Comparison of ENCODE assay signal across 9 cellular contexts in the genomic region with DNA sequence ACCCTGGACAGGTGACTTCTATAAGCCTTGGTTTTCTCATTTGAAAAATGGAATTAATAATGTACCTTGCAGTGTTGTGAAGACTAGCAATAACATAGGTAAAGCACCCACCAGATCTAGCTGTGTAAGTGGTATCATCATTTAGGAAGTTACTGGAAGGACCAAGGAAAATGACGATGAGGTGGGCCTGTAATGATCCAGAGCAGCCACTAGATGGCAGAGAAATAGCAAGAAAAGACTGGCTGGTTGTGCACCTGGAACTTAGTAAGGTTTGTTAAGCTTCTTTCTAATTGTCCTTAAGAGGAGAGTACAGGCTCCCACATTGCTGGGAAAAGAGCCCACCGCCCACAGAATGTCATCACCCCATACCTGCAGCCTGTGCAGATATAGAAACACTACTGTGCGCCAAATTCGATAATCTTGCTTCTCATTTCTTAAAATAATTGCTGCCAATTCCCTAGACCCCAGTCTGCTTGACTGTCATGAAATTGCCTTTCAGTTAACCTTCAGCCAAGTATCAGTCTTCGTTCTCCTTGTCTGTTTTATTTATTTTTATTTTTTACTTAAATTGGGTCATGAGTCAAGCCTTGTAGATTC. TPM values are rescaled to one million over a fixed set of nuclear protein-coding genes. Genes with fewer than 3 reads are reported as not detected.
A peak's percentile ranks its signal among the peaks of the same experiment; 100 is the strongest.
DNase-seq lines count a peak whose midpoint lies in the region; ATAC-seq and TF ChIP-seq lines count a peak whose summit lies in the region.
"Had no signal": no experiment of that assay in that cellular context is flagged by ENCODE, and none has a peak within 500 bp of the region (broad histone marks: within the 10 kb centered on the region; RNA-seq: fewer than 3 reads in every experiment).

No MANE protein-coding gene starts in this region.

- peak in 3 of 7 experiments; percentile 29 to 49 (median 29) for DNase-seq in CD8-positive, alpha-beta T cell
- DNase-seq in GM19238 (ENCODE audit: insufficient read length, low spot score) (peak; percentile 41), NCI-H2227 (lab: John Stamatoyannopoulos, UW; ENCODE audit: unreplicated experiment) (peak; percentile 60), foreskin melanocyte (peak; percentile 20), prostate gland (ENCODE audit: low spot score) (peak; percentile 47)
- DNase-seq in activated CD4-positive, alpha-beta T cell treated with anti-CD3 and anti-CD28 coated beads, Interleukin-2, amount 50 U/mL, for 1 hour = peak; percentile 15

- H3K4me1 Mint-ChIP-seq in CD8-positive, alpha-beta T cell (ENCODE audit: low read depth) = peaks cover 67% of the 10 kb centered on the region

- H3K36me3 Mint-ChIP-seq in CD8-positive, alpha-beta T cell = peaks cover 48% of the 10 kb centered on the region

- TF ChIP-seq POLR2A in prostate gland (IDR thresholded peaks at IDR 0.05) = peak; percentile 6

- no peaks in the 10 kb centered on the region for H3K9me3 ChIP-seq in CD8-positive, alpha-beta T cell (ENCODE audit: low read length)
- no peaks in the 10 kb centered on the region for H3K9me3 ChIP-seq in prostate gland
- H3K9me3 ChIP-seq: SJSA1 had no signal

- no peaks in the 10 kb centered on the region for H3K9me3 Mint-ChIP-seq in CD8-positive, alpha-beta T cell

- CTCF ChIA-PET in CD8-positive, alpha-beta T cell (lab: Charles Lee) = interaction anchor here (0.6 to 2.2 kb wide), 18 partner anchors 8 to 534 kb away, joined by 3 to 16 read pairs (median 4); no protein-coding TSS in a partner anchor

- no peak overlapping the region for H3K4me3 ChIP-seq in CD8-positive, alpha-beta T cell (ENCODE audit: low read depth, low read length)
- no peak overlapping the region for H3K4me3 ChIP-seq in prostate gland
- H3K4me3 ChIP-seq: SJSA1 had no signal

- H3K27ac Mint-ChIP-seq in CD8-positive, alpha-beta T cell = peak overlapping the region; percentile 81

- peaks cover 5% of the 10 kb centered on the region for H3K36me3 ChIP-seq in CD8-positive, alpha-beta T cell (ENCODE audit: insufficient read depth, low read length)
- H3K36me3 ChIP-seq in prostate gland = no peaks in the 10 kb centered on the region

- H3K4me1 ChIP-seq in CD8-positive, alpha-beta T cell (ENCODE audit: insufficient read depth, low read length) = peaks cover 41% of the 10 kb centered on the region
- no peaks in the 10 kb centered on the region for H3K4me1 ChIP-seq in prostate gland (replicated peaks)
- H3K4me1 ChIP-seq: SJSA1 had no signal

- H3K4me3 Mint-ChIP-seq in CD8-positive, alpha-beta T cell = peak overlapping the region; percentile 16

- no peaks in the 10 kb centered on the region for H3K27me3 Mint-ChIP-seq in CD8-positive, alpha-beta T cell (ENCODE audit: low read depth)

- peak overlapping the region; percentile 21 for H3K27ac ChIP-seq in CD8-positive, alpha-beta T cell (ENCODE audit: low read depth, low read length)
- no peak overlapping the region for H3K27ac ChIP-seq in prostate gland
- H3K27ac ChIP-seq: SJSA1 had no signal

- H3K27me3 ChIP-seq in CD8-positive, alpha-beta T cell (ENCODE audit: insufficient read depth, low read length) = no peaks in the 10 kb centered on the region
- no peaks in the 10 kb centered on the region for H3K27me3 ChIP-seq in prostate gland (replicated peaks; ENCODE audit: insufficient read depth)
- H3K27me3 ChIP-seq: SJSA1 had no signal

- intact Hi-C loops in CD8-positive, alpha-beta T cell (cut with DNase I, micrococcal nuclease) = loop anchor here (1.0 to 2.0 kb wide), 4 partner anchors 15 to 537 kb away; a partner anchor contains a TSS
- intact Hi-C loops in prostate gland (cut with DNase I) = loop anchor here (5.0 to 10.0 kb wide), 2 partner anchors 172 to 539 kb away; a partner anchor contains a TSS

- peak; percentile 73 for ATAC-seq in CD8-positive, alpha-beta T cell
- ATAC-seq in HG03175 (IDR thresholded peaks at IDR 0.05; ENCODE audit: unreplicated experiment) (no peak), GM21526 (IDR thresholded peaks at IDR 0.05; ENCODE audit: low FRiP score, unreplicated experiment) (no peak)

- peak; percentile 91 for TF ChIP-seq CTCF in CD8-positive, alpha-beta T cell (IDR thresholded peaks at IDR 0.05)
- TF ChIP-seq CTCF in prostate gland (IDR thresholded peaks at IDR 0.05) = peak; percentile 38 to 88 (median 88)

- WGBS in prostate gland = 52% methylated on average over 5 of the region's 5 CpGs

- POLR2A ChIA-PET in CD8-positive, alpha-beta T cell (lab: Charles Lee) = interaction anchor here (1.5 to 2.2 kb wide), 3 partner anchors 9 to 87 kb away, joined by 4 to 17 read pairs (median 5); no protein-coding TSS in a partner anchor

RNA-seq across cellular contexts. Expression of a gene that starts 37.2 kb away (rescaled TPM):
- not detected for total RNA-seq in CD8-positive, alpha-beta T cell
- 1 to 10 TPM; 3.0 to 3.4 TPM for total RNA-seq in prostate gland
- total RNA-seq: SJSA1 had no signal

RNA-seq across cellular contexts. Expression of a gene that starts 53.2 kb away (rescaled TPM):
- 100 to 1,000 TPM; 327 to 377 TPM for total RNA-seq in CD8-positive, alpha-beta T cell
- total RNA-seq in prostate gland = 100 to 1,000 TPM; 164 to 182 TPM
